1 cellular context compared by ENCODE assay signal in the genomic region with DNA sequence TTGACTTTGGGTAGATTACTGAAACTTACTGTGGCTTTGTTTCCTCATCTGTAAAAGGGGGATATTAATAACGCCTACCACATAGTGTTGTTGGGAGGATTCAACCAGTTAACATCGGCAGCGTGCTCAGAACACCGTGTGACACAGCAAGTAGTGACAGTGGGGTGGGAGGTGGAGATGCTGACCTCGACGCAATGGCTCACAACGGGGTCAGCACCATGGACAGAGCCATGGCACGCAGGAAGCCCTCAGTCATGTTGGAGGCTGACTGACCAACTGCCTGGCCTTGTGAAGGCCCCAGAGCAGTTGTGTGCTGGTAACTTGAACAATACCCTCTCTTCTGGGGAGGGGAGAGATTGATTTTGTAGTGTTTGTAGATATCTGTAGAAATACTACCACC.
TF ChIP-seq lines count a peak whose summit lies in the region.

No MANE protein-coding gene starts in this region.

TF ChIP-seq in HepG2, 621 proteins besides CTCF, POLR2A, EP300 and RAD21 (continued from another document and continues in another):
- TF ChIP-seq, protein P1, sequence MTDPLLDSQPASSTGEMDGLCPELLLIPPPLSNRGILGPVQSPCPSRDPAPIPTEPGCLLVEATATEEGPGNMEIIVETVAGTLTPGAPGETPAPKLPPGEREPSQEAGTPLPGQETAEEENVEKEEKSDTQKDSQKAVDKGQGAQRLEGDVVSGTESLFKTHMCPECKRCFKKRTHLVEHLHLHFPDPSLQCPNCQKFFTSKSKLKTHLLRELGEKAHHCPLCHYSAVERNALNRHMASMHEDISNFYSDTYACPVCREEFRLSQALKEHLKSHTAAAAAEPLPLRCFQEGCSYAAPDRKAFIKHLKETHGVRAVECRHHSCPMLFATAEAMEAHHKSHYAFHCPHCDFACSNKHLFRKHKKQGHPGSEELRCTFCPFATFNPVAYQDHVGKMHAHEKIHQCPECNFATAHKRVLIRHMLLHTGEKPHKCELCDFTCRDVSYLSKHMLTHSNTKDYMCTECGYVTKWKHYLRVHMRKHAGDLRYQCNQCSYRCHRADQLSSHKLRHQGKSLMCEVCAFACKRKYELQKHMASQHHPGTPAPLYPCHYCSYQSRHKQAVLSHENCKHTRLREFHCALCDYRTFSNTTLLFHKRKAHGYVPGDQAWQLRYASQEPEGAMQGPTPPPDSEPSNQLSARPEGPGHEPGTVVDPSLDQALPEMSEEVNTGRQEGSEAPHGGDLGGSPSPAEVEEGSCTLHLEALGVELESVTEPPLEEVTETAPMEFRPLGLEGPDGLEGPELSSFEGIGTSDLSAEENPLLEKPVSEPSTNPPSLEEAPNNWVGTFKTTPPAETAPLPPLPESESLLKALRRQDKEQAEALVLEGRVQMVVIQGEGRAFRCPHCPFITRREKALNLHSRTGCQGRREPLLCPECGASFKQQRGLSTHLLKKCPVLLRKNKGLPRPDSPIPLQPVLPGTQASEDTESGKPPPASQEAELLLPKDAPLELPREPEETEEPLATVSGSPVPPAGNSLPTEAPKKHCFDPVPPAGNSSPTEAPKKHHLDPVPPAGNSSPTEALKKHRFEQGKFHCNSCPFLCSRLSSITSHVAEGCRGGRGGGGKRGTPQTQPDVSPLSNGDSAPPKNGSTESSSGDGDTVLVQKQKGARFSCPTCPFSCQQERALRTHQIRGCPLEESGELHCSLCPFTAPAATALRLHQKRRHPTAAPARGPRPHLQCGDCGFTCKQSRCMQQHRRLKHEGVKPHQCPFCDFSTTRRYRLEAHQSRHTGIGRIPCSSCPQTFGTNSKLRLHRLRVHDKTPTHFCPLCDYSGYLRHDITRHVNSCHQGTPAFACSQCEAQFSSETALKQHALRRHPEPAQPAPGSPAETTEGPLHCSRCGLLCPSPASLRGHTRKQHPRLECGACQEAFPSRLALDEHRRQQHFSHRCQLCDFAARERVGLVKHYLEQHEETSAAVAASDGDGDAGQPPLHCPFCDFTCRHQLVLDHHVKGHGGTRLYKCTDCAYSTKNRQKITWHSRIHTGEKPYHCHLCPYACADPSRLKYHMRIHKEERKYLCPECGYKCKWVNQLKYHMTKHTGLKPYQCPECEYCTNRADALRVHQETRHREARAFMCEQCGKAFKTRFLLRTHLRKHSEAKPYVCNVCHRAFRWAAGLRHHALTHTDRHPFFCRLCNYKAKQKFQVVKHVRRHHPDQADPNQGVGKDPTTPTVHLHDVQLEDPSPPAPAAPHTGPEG (CRISPR knock-in tag; IDR thresholded peaks at IDR 0.05) = no peak
- TF ChIP-seq, protein P2, sequence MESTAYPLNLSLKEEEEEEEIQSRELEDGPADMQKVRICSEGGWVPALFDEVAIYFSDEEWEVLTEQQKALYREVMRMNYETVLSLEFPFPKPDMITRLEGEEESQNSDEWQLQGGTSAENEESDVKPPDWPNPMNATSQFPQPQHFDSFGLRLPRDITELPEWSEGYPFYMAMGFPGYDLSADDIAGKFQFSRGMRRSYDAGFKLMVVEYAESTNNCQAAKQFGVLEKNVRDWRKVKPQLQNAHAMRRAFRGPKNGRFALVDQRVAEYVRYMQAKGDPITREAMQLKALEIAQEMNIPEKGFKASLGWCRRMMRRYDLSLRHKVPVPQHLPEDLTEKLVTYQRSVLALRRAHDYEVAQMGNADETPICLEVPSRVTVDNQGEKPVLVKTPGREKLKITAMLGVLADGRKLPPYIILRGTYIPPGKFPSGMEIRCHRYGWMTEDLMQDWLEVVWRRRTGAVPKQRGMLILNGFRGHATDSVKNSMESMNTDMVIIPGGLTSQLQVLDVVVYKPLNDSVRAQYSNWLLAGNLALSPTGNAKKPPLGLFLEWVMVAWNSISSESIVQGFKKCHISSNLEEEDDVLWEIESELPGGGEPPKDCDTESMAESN (CRISPR knock-in tag; conservative IDR thresholded peaks at IDR 0.05) = no peak
- TF ChIP-seq SRSF9 (IDR thresholded peaks at IDR 0.05; ENCODE audit: borderline replicate concordance, insufficient read depth, low read depth, low read length, poor library complexity, severe bottlenecking) (no peak), KDM3A (CRISPR knock-in tag; IDR thresholded peaks at IDR 0.05; ENCODE audit: low read depth) (no peak), NPAS2 (CRISPR knock-in tag; IDR thresholded peaks at IDR 0.05; ENCODE audit: borderline replicate concordance) (no peak), ZNF20 (CRISPR knock-in tag; IDR thresholded peaks at IDR 0.05) (no peak), ZNF558 (CRISPR knock-in tag; IDR thresholded peaks at IDR 0.05; ENCODE audit: borderline replicate concordance) (no peak), PHF21A (CRISPR knock-in tag; IDR thresholded peaks at IDR 0.05) (no peak), ZNF496 (CRISPR knock-in tag; IDR thresholded peaks at IDR 0.05; ENCODE audit: insufficient replicate concordance) (no peak), ZNF777 (CRISPR knock-in tag; IDR thresholded peaks at IDR 0.05) (no peak), NCOA5 (CRISPR knock-in tag; IDR thresholded peaks at IDR 0.05) (no peak), ZFP41 (CRISPR knock-in tag; IDR thresholded peaks at IDR 0.05; ENCODE audit: borderline replicate concordance) (no peak), AHR (CRISPR knock-in tag; IDR thresholded peaks at IDR 0.05) (no peak), SNRNP70 (IDR thresholded peaks at IDR 0.05; ENCODE audit: low read depth, low read length) (no peak), HOXA9 (CRISPR knock-in tag; IDR thresholded peaks at IDR 0.05; ENCODE audit: borderline replicate concordance) (peak; percentile 32; the same call in 1 of the 2 replicates), ZNF232 (CRISPR knock-in tag; IDR thresholded peaks at IDR 0.05; ENCODE audit: borderline replicate concordance) (peak; percentile 84; the same call in 1 of the 2 replicates), RFX1 (IDR thresholded peaks at IDR 0.05) (no peak), KAT2B (IDR thresholded peaks at IDR 0.05; ENCODE audit: borderline replicate concordance, low read depth, low read length) (no peak), SUZ12 (IDR thresholded peaks at IDR 0.05; ENCODE audit: low read depth, low read length) (no peak), ZNF337 (CRISPR knock-in tag; IDR thresholded peaks at IDR 0.05; ENCODE audit: borderline replicate concordance, low read depth) (no peak), ZNF207 (IDR thresholded peaks at IDR 0.05; ENCODE audit: borderline replicate concordance) (no peak), HMG20A (CRISPR knock-in tag; IDR thresholded peaks at IDR 0.05; ENCODE audit: borderline replicate concordance) (no peak), MED1 (CRISPR knock-in tag; IDR thresholded peaks at IDR 0.05) (0 out of 2 replicates have a peak, but pooled peaks have one; percentile 14), ZEB1 (IDR thresholded peaks at IDR 0.05; ENCODE audit: insufficient replicate concordance, low read depth) (no peak), PPARG (CRISPR knock-in tag; conservative IDR thresholded peaks at IDR 0.05) (no peak), ZNF205 (CRISPR knock-in tag; IDR thresholded peaks at IDR 0.05) (no peak), ZNF367 (CRISPR knock-in tag; IDR thresholded peaks at IDR 0.05; ENCODE audit: borderline replicate concordance) (no peak), CENPT (CRISPR knock-in tag; IDR thresholded peaks at IDR 0.05; ENCODE audit: low read depth) (no peak), BRD4 (CRISPR knock-in tag; IDR thresholded peaks at IDR 0.05) (no peak), NCOA1 (CRISPR knock-in tag; IDR thresholded peaks at IDR 0.05) (no peak), ZFP62 (CRISPR knock-in tag; IDR thresholded peaks at IDR 0.05) (no peak), HMGA1 (CRISPR knock-in tag; conservative IDR thresholded peaks at IDR 0.05) (no peak)
- TF ChIP-seq, protein P3, sequence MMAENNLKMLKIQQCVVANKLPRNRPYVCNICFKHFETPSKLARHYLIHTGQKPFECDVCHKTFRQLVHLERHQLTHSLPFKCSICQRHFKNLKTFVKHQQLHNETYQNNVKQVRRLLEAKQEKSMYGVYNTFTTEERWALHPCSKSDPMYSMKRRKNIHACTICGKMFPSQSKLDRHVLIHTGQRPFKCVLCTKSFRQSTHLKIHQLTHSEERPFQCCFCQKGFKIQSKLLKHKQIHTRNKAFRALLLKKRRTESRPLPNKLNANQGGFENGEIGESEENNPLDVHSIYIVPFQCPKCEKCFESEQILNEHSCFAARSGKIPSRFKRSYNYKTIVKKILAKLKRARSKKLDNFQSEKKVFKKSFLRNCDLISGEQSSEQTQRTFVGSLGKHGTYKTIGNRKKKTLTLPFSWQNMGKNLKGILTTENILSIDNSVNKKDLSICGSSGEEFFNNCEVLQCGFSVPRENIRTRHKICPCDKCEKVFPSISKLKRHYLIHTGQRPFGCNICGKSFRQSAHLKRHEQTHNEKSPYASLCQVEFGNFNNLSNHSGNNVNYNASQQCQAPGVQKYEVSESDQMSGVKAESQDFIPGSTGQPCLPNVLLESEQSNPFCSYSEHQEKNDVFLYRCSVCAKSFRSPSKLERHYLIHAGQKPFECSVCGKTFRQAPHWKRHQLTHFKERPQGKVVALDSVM (CRISPR knock-in tag; IDR thresholded peaks at IDR 0.05) = no peak
- TF ChIP-seq, protein P4, sequence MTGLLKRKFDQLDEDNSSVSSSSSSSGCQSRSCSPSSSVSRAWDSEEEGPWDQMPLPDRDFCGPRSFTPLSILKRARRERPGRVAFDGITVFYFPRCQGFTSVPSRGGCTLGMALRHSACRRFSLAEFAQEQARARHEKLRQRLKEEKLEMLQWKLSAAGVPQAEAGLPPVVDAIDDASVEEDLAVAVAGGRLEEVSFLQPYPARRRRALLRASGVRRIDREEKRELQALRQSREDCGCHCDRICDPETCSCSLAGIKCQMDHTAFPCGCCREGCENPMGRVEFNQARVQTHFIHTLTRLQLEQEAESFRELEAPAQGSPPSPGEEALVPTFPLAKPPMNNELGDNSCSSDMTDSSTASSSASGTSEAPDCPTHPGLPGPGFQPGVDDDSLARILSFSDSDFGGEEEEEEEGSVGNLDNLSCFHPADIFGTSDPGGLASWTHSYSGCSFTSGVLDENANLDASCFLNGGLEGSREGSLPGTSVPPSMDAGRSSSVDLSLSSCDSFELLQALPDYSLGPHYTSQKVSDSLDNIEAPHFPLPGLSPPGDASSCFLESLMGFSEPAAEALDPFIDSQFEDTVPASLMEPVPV (CRISPR knock-in tag; IDR thresholded peaks at IDR 0.05) = no peak
- TF ChIP-seq, protein P5, sequence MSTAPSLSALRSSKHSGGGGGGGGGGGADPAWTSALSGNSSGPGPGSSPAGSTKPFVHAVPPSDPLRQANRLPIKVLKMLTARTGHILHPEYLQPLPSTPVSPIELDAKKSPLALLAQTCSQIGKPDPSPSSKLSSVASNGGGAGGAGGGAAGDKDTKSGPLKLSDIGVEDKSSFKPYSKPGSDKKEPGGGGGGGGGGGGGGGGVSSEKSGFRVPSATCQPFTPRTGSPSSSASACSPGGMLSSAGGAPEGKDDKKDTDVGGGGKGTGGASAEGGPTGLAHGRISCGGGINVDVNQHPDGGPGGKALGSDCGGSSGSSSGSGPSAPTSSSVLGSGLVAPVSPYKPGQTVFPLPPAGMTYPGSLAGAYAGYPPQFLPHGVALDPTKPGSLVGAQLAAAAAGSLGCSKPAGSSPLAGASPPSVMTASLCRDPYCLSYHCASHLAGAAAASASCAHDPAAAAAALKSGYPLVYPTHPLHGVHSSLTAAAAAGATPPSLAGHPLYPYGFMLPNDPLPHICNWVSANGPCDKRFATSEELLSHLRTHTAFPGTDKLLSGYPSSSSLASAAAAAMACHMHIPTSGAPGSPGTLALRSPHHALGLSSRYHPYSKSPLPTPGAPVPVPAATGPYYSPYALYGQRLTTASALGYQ (CRISPR knock-in tag; IDR thresholded peaks at IDR 0.05) = no peak
- TF ChIP-seq, protein P6, sequence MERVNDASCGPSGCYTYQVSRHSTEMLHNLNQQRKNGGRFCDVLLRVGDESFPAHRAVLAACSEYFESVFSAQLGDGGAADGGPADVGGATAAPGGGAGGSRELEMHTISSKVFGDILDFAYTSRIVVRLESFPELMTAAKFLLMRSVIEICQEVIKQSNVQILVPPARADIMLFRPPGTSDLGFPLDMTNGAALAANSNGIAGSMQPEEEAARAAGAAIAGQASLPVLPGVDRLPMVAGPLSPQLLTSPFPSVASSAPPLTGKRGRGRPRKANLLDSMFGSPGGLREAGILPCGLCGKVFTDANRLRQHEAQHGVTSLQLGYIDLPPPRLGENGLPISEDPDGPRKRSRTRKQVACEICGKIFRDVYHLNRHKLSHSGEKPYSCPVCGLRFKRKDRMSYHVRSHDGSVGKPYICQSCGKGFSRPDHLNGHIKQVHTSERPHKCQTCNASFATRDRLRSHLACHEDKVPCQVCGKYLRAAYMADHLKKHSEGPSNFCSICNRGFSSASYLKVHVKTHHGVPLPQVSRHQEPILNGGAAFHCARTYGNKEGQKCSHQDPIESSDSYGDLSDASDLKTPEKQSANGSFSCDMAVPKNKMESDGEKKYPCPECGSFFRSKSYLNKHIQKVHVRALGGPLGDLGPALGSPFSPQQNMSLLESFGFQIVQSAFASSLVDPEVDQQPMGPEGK (CRISPR knock-in tag; IDR thresholded peaks at IDR 0.05) = 0 out of 2 replicates have a peak, but pooled peaks have one; percentile 31
- TF ChIP-seq, protein P7, sequence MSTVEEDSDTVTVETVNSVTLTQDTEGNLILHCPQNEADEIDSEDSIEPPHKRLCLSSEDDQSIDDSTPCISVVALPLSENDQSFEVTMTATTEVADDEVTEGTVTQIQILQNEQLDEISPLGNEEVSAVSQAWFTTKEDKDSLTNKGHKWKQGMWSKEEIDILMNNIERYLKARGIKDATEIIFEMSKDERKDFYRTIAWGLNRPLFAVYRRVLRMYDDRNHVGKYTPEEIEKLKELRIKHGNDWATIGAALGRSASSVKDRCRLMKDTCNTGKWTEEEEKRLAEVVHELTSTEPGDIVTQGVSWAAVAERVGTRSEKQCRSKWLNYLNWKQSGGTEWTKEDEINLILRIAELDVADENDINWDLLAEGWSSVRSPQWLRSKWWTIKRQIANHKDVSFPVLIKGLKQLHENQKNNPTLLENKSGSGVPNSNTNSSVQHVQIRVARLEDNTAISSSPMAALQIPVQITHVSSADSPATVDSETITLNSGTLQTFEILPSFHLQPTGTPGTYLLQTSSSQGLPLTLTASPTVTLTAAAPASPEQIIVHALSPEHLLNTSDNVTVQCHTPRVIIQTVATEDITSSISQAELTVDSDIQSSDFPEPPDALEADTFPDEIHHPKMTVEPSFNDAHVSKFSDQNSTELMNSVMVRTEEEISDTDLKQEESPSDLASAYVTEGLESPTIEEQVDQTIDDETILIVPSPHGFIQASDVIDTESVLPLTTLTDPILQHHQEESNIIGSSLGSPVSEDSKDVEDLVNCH (CRISPR knock-in tag; IDR thresholded peaks at IDR 0.05) = no peak
- TF ChIP-seq, protein P8, sequence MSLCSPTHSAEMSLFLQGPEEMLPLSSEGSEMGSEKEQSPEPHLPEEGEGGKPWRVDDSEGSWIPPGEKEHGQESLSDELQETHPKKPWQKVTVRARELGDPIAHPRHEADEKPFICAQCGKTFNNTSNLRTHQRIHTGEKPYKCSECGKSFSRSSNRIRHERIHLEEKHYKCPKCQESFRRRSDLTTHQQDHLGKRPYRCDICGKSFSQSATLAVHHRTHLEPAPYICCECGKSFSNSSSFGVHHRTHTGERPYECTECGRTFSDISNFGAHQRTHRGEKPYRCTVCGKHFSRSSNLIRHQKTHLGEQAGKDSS (CRISPR knock-in tag; IDR thresholded peaks at IDR 0.05; ENCODE audit: borderline replicate concordance, low read depth) = no peak
- TF ChIP-seq, protein P9, sequence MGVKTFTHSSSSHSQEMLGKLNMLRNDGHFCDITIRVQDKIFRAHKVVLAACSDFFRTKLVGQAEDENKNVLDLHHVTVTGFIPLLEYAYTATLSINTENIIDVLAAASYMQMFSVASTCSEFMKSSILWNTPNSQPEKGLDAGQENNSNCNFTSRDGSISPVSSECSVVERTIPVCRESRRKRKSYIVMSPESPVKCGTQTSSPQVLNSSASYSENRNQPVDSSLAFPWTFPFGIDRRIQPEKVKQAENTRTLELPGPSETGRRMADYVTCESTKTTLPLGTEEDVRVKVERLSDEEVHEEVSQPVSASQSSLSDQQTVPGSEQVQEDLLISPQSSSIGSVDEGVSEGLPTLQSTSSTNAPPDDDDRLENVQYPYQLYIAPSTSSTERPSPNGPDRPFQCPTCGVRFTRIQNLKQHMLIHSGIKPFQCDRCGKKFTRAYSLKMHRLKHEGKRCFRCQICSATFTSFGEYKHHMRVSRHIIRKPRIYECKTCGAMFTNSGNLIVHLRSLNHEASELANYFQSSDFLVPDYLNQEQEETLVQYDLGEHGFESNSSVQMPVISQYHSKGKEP (CRISPR knock-in tag; IDR thresholded peaks at IDR 0.05) = peak; percentile 95
